In genomic region chr12:116577149-116577548, GRCh38 we compare ENCODE assay signal across 1 cellular context.
A peak's percentile ranks its signal among the peaks of the same experiment; 100 is the strongest.
TF ChIP-seq lines count a peak whose summit lies in the region.

No MANE protein-coding gene starts in this region.

TF ChIP-seq in K562, 482 proteins besides CTCF, POLR2A, EP300 and RAD21 (continued from another document):
- TF ChIP-seq ZNF592 (IDR thresholded peaks at IDR 0.05) (0 out of 2 replicates have a peak, but pooled peaks have one; percentile 28), RCOR1 (IDR thresholded peaks at IDR 0.05; ENCODE audit: borderline replicate concordance in 1 of 2, low read depth in 2 of 2, low read length in 2 of 2) (peak; percentile 59 to 77; a peak in 2 of 4 replicates), CEBPB (tag; IDR thresholded peaks at IDR 0.05) (peak; percentile 89), ZNF133 (CRISPR knock-in tag; IDR thresholded peaks at IDR 0.05) (no peak), BHLHE40 (IDR thresholded peaks at IDR 0.05; ENCODE audit: low read length) (no peak), SMAD2 (IDR thresholded peaks at IDR 0.05; ENCODE audit: low read depth, low read length) (no peak), ZNF384 (IDR thresholded peaks at IDR 0.05; ENCODE audit: low read depth, low read length) (no peak), CBFA2T3 (IDR thresholded peaks at IDR 0.05) (peak; percentile 59), TCF3 (CRISPR knock-in tag; IDR thresholded peaks at IDR 0.05) (peak; percentile 65), NCOA1 (IDR thresholded peaks at IDR 0.05; ENCODE audit: low read depth) (no peak), RERE (CRISPR knock-in tag; IDR thresholded peaks at IDR 0.05; ENCODE audit: borderline replicate concordance) (no peak), HDAC2 (IDR thresholded peaks at IDR 0.05) (0 out of 2 replicates have a peak, but pooled peaks have one; percentile 26), RBFOX2 (IDR thresholded peaks at IDR 0.05; ENCODE audit: low read depth, low read length) (no peak), PCBP1 (IDR thresholded peaks at IDR 0.05; ENCODE audit: low read depth, low read length, poor library complexity, severe bottlenecking) (no peak), FOSL1 (tag; conservative IDR thresholded peaks at IDR 0.05) (peak; percentile 79), ZNF431 (CRISPR knock-in tag; IDR thresholded peaks at IDR 0.05) (no peak)
